In genomic region chr20:14672066-14672465, GRCh38 we compare ENCODE assay signal across 20 cellular contexts.
"Had no signal": no experiment of that assay in that cellular context is flagged by ENCODE, and none has a peak within 500 bp of the region (broad histone marks: within the 10 kb centered on the region; RNA-seq: fewer than 3 reads in every experiment).

No MANE protein-coding gene starts in this region.

- ATAC-seq: activated naive CD4-positive, alpha-beta T cell treated with anti-CD3 and anti-CD28 coated beads, Interleukin-2, amount 50 U/mL, for 72 hours; foreskin keratinocyte; left lobe of liver; naive thymus-derived CD8-positive, alpha-beta T cell; stimulated activated naive B cell treated with anti-CD40 and anti-IgM and Interleukin-4, amounts not matched to agents 10 μg/mL and 1 μg/mL and 100 μg/mL, for 72 hours; WTC11 had no signal

- H3K27me3 ChIP-seq: ascending aorta, brain microvascular endothelial cell, esophagus squamous epithelium, foreskin keratinocyte, neural progenitor cell, sigmoid colon, vagina had no signal

- DNase-seq: activated T-cell treated with anti-CD3 and anti-CD28 coated beads, Interleukin-2, amount 50 U/mL, for 1 hour; brain microvascular endothelial cell; esophagus squamous epithelium; foreskin keratinocyte; naive thymus-derived CD8-positive, alpha-beta T cell; sigmoid colon; stimulated activated CD4-positive, alpha-beta T cell treated with anti-CD3 and anti-CD28 coated beads, Interleukin-2, amount 100 ng/mL, for 48 hours; stimulated activated CD8-positive, alpha-beta memory T cell treated with anti-CD3 and anti-CD28 coated beads, Interleukin-4, amount 100 ng/mL, for 48 hours; stimulated activated naive B cell treated with anti-CD40 and anti-IgM and Interleukin-4, amounts not matched to agents 10 μg/mL and 1 μg/mL and 100 μg/mL, for 72 hours; T1000; trophoblast cell had no signal

- H3K4me3 ChIP-seq: ascending aorta, coronary artery, esophagus squamous epithelium, lung, neural progenitor cell, sigmoid colon, smooth muscle cell, vagina had no signal

- H3K4me1 ChIP-seq: ascending aorta, foreskin keratinocyte, neural progenitor cell had no signal

- H3K27ac ChIP-seq: ascending aorta, brain microvascular endothelial cell, coronary artery, esophagus squamous epithelium, foreskin keratinocyte, neural progenitor cell, sigmoid colon, vagina had no signal

- H3K9me3 ChIP-seq: ascending aorta, esophagus squamous epithelium, sigmoid colon, vagina had no signal

- H3K36me3 ChIP-seq: ascending aorta, brain microvascular endothelial cell, esophagus squamous epithelium, neural progenitor cell, sigmoid colon, vagina had no signal
